15 cellular contexts compared by ENCODE assay signal in genomic region chr1:204013052-204013451, GRCh38. TPM values are rescaled to one million over a fixed set of nuclear protein-coding genes. Genes with fewer than 3 reads are reported as not detected.
DNase-seq lines count a peak whose midpoint lies in the region; ATAC-seq and TF ChIP-seq lines count a peak whose summit lies in the region.
"Had no signal": no experiment of that assay in that cellular context is flagged by ENCODE, and none has a peak within 500 bp of the region (broad histone marks: within the 10 kb centered on the region; RNA-seq: fewer than 3 reads in every experiment).

No MANE protein-coding gene starts in this region.

- CTCF ChIA-PET in Panc1 (lab: Charles Lee), result no interaction called here

- in situ Hi-C loops in Panc1 (cut with HindIII; ENCODE audit: low pct_unique_long_range_greater_than_20kb, low sequenced_read_pairs), result no loop called here

- peaks cover 4% of the 10 kb centered on the region; the same call in 2 of the 3 replicates for H3K4me1 Mint-ChIP-seq in GM23338
- H3K4me1 Mint-ChIP-seq in neural progenitor cell, result peaks cover 18% of the 10 kb centered on the region
- H3K4me1 Mint-ChIP-seq: CD14-positive monocyte had no signal

- H3K27me3 Mint-ChIP-seq in GM23338 (ENCODE audit: insufficient read depth, low read depth, poor library complexity) (no peaks in the 10 kb centered on the region), neural progenitor cell (ENCODE audit: insufficient read depth, low read depth) (no peaks in the 10 kb centered on the region)

- H3K36me3 ChIP-seq in GM23338 (ENCODE audit: insufficient read depth) (no peaks in the 10 kb centered on the region), Panc1 (ENCODE audit: control insufficient read depth, insufficient read depth, low read length) (no peaks in the 10 kb centered on the region), iPS-20b (ENCODE audit: insufficient read depth, low read depth, low read length) (no peaks in the 10 kb centered on the region), neural progenitor cell (no peaks in the 10 kb centered on the region), Peyer's patch (no peaks in the 10 kb centered on the region)

- H3K79me2 ChIP-seq in GM23338 (replicated peaks; ENCODE audit: insufficient read depth) (no peaks in the 10 kb centered on the region), neural progenitor cell (ENCODE audit: low read depth) (no peaks in the 10 kb centered on the region)

- TF ChIP-seq CTCF in GM23338 (conservative IDR thresholded peaks at IDR 0.05; ENCODE audit: low read depth in 2 of 2), result no peak
- no peak for TF ChIP-seq CTCF in Panc1 (IDR thresholded peaks at IDR 0.05)
- TF ChIP-seq CTCF in neural progenitor cell (IDR thresholded peaks at IDR 0.05), result no peak
- no peak for TF ChIP-seq CTCF in Peyer's patch (IDR thresholded peaks at IDR 0.05)

- H3K4me3 Mint-ChIP-seq in GM23338 (no peak overlapping the region), neural progenitor cell (no peak overlapping the region)
- H3K4me3 Mint-ChIP-seq: CD14-positive monocyte; CD8-positive, alpha-beta T cell had no signal

- TF ChIP-seq POLR2A in Peyer's patch (IDR thresholded peaks at IDR 0.05), result no peak

- H3K4me1 ChIP-seq in GM23338 (ENCODE audit: insufficient read depth) (peaks cover 10% of the 10 kb centered on the region), Panc1 (ENCODE audit: control insufficient read depth, insufficient read depth, low read length) (no peaks in the 10 kb centered on the region), iPS-20b (ENCODE audit: insufficient read depth, low read length) (peaks cover 8% of the 10 kb centered on the region; the same call in 1 of the 2 replicates), neural progenitor cell (peaks cover 26% of the 10 kb centered on the region), Peyer's patch (no peaks in the 10 kb centered on the region)

- POLR2A ChIA-PET in Panc1 (lab: Charles Lee), result no interaction called here

- no peaks in the 10 kb centered on the region for H4K20me1 ChIP-seq in GM23338 (replicated peaks; ENCODE audit: insufficient read depth)
- H4K20me1 ChIP-seq in neural progenitor cell (ENCODE audit: low read depth), result no peaks in the 10 kb centered on the region

- H3K4me3 ChIP-seq in GM23338 (no peak overlapping the region), Panc1 (ENCODE audit: low read depth in 2 of 2, low read length in 2 of 2) (no peak overlapping the region), iPS-20b (ENCODE audit: low read length) (no peak overlapping the region), neural progenitor cell (no peak overlapping the region), Peyer's patch (no peak overlapping the region)

- H3K4me2 ChIP-seq in GM23338 (0 out of 2 replicates have a peak overlapping the region, but pooled peaks have one; percentile 20), neural progenitor cell (peak overlapping the region; percentile 5)

- BruUV-seq in Panc1 (replicated peaks; lab: Mats Ljungman, UMichigan), result no TSS peak

- H3K9ac ChIP-seq in iPS-20b (ENCODE audit: low read depth, low read length) (peak overlapping the region; percentile 58; the same call in 1 of the 2 replicates), neural progenitor cell (no peak overlapping the region)

- intact Hi-C loops in Panc1 (cut with micrococcal nuclease; ENCODE audit: unreplicated experiment), result no loop called here

- H3K9me3 ChIP-seq in Panc1 (ENCODE audit: control insufficient read depth, insufficient read depth, low read depth, low read length) (no peaks in the 10 kb centered on the region), iPS-20b (ENCODE audit: insufficient read depth, low read depth, low read length) (no peaks in the 10 kb centered on the region), neural progenitor cell (ENCODE audit: low read depth) (no peaks in the 10 kb centered on the region), Peyer's patch (no peaks in the 10 kb centered on the region)
- H3K9me3 ChIP-seq: Caco-2 had no signal

- no peaks in the 10 kb centered on the region for H3K36me3 Mint-ChIP-seq in GM23338 (ENCODE audit: low read depth)
- no peaks in the 10 kb centered on the region for H3K36me3 Mint-ChIP-seq in neural progenitor cell
- H3K36me3 Mint-ChIP-seq: CD14-positive monocyte; CD8-positive, alpha-beta T cell had no signal

- DNase-seq in GM23338 (ENCODE audit: low spot score), result peak; percentile 41
- DNase-seq in Panc1 (ENCODE audit: low read depth, low spot score), result no peak
- peak; percentile 45 for DNase-seq in neural progenitor cell (ENCODE audit: low spot score)
- DNase-seq in NCI-H2081 (lab: John Stamatoyannopoulos, UW), result no peak
- no peak for DNase-seq in SIG-M5 treated with dmso at 0.1 percent for 504 hours (lab: John Stamatoyannopoulos, UW; ENCODE audit: unreplicated experiment)
- no peak for DNase-seq in Peyer's patch
- DNase-seq in COLO668 (lab: John Stamatoyannopoulos, UW; ENCODE audit: unreplicated experiment), result no peak
- DNase-seq: Caco-2; CD8-positive, alpha-beta T cell; GF-D8 had no signal

- H3K27ac ChIP-seq in GM23338 (ENCODE audit: low read depth) (no peak overlapping the region), Panc1 (ENCODE audit: low read length) (no peak overlapping the region), iPS-20b (ENCODE audit: low read length) (no peak overlapping the region), neural progenitor cell (no peak overlapping the region), Peyer's patch (no peak overlapping the region)
- H3K27ac ChIP-seq: 22Rv1, HL-60 had no signal

- H3K27me3 ChIP-seq in GM23338 (ENCODE audit: insufficient read depth) (no peaks in the 10 kb centered on the region), Panc1 (ENCODE audit: control insufficient read depth, insufficient read depth, low read length) (no peaks in the 10 kb centered on the region), iPS-20b (ENCODE audit: insufficient read depth, low read length) (no peaks in the 10 kb centered on the region), neural progenitor cell (no peaks in the 10 kb centered on the region), Peyer's patch (no peaks in the 10 kb centered on the region)

- no peaks in the 10 kb centered on the region for H3K9me3 Mint-ChIP-seq in GM23338
- no peaks in the 10 kb centered on the region for H3K9me3 Mint-ChIP-seq in neural progenitor cell
- H3K9me3 Mint-ChIP-seq: CD8-positive, alpha-beta T cell had no signal

- H3F3A ChIP-seq in GM23338 (replicated peaks; ENCODE audit: low read depth) (0 out of 2 replicates have a peak, but pooled peaks cover 4% of the 10 kb centered on the region), neural progenitor cell (ENCODE audit: low read depth) (peaks cover 43% of the 10 kb centered on the region)

- H3K27ac Mint-ChIP-seq in GM23338, result no peak overlapping the region
- no peak overlapping the region for H3K27ac Mint-ChIP-seq in neural progenitor cell
- H3K27ac Mint-ChIP-seq: CD14-positive monocyte; CD8-positive, alpha-beta T cell had no signal

- 0 out of 2 replicates have a peak, but pooled peaks cover 6% of the 10 kb centered on the region for H3K9me2 ChIP-seq in GM23338 (ENCODE audit: insufficient read depth)

- H2AFZ ChIP-seq in GM23338, result peak overlapping the region; percentile 97
- H2AFZ ChIP-seq in neural progenitor cell (replicated peaks), result peak overlapping the region; percentile 83

- ATAC-seq in GM23338 (peak; percentile 97), Panc1 (peak; percentile 34; the same call in 1 of the 2 replicates)
- ATAC-seq: CD8-positive, alpha-beta T cell; HCT116 had no signal

TF ChIP-seq in GM23338, 12 proteins besides CTCF, POLR2A, EP300 and RAD21 (continues in another document):
- TF ChIP-seq CREB1 (CRISPR knock-in tag; IDR thresholded peaks at IDR 0.05; ENCODE audit: low read depth) (no peak), ZNF331 (CRISPR knock-in tag; IDR thresholded peaks at IDR 0.05; ENCODE audit: low read depth) (no peak), REST (IDR thresholded peaks at IDR 0.05; ENCODE audit: unreplicated experiment) (no peak), POLR2AphosphoS5 (IDR thresholded peaks at IDR 0.05; ENCODE audit: low read depth) (no peak), STAT1 (IDR thresholded peaks at IDR 0.05; ENCODE audit: unreplicated experiment) (no peak), JUNB (IDR thresholded peaks at IDR 0.05; ENCODE audit: unreplicated experiment) (no peak), EZH2 (IDR thresholded peaks at IDR 0.05; ENCODE audit: low read depth, unreplicated experiment) (no peak), EZH2phosphoT487 (IDR thresholded peaks at IDR 0.05; ENCODE audit: unreplicated experiment) (no peak)

RNA-seq across cellular contexts. Expression of gene SOX13, which starts 59.9 kb away (rescaled TPM):
- 105 and 123 TPM in 2 replicates for total RNA-seq in GM23338 (2014; rRNA removed; shearing (Covaris generic))
- 28.6 and 32.3 TPM in 2 replicates for polyA plus RNA-seq in GM23338 (2016; fragmentation: Nextera tagmentation; extraction: Ambion mirVana)
- 53.0 TPM for total RNA-seq in Panc1 (2021; ENCODE audit: unreplicated experiment)
- 60.8 TPM for polyA plus RNA-seq in Panc1 (2012; ENCODE audit: insufficient read length)
- 27.8 and 28.6 TPM in 2 replicates for total RNA-seq in neural progenitor cell (ENCODE audit: low replicate concordance)
- 10 to 100 TPM; 42.1 to 80.3 (median 59.0) TPM for total RNA-seq in Peyer's patch
- polyA plus RNA-seq: CD14-positive monocyte had no signal

Comparison
In these comparisons a context has a peak if more than half of its experiments do, and no peak if none do; other contexts are left out.
1. DNase-seq: peak in GM23338 (single experiment) and neural progenitor cell (single experiment); none in Panc1 (single experiment), NCI-H2081 (0 of 2), SIG-M5 treated with dmso at 0.1 percent for 504 hours (single experiment), Peyer's patch (0 of 3) and COLO668 (single experiment).